23 cellular contexts compared by ENCODE assay signal in the genomic region with DNA sequence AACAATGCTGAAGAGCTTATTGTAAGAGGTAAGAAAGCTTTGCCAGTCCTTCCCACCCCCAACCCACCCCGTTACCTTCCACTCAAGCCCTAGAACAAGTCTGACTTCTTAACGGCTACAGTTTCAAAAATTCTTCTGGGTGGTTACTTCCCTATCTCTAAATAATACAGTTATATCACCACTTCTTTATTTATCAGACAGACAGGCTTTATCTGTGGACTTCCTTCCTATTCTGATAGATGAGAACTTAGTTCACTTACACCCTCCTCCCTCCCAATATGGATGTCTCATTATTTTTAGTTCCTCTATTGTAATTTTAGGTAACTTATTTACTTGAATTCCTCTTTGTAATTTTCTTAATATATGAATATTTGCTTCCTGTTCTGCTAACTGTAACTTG. TPM values are rescaled to one million over a fixed set of nuclear protein-coding genes. Genes with fewer than 3 reads are reported as not detected.
DNase-seq lines count a peak whose midpoint lies in the region; ATAC-seq and TF ChIP-seq lines count a peak whose summit lies in the region.
"Had no signal": no experiment of that assay in that cellular context is flagged by ENCODE, and none has a peak within 500 bp of the region (broad histone marks: within the 10 kb centered on the region; RNA-seq: fewer than 3 reads in every experiment).

No MANE protein-coding gene starts in this region.

- intact Hi-C loops in left lung (cut with DNase I) (no loop called here), body of pancreas (cut with DNase I) (no loop called here)
- intact Hi-C loops in activated T-helper 2 cell treated with anti-CD3 and anti-CD28 coated beads, Interferon-gamma antibody, Interleukin-2, Interleukin-4, amounts not matched to agents 10 μg/mL and 5 μg/mL and 100 μg/mL, durations not matched to agents 14 hours and 24 hours and 36 hours (cut with micrococcal nuclease), result no loop called here

- H3K27ac Mint-ChIP-seq in activated T-helper 2 cell treated with anti-CD3 and anti-CD28 coated beads, Interferon-gamma antibody, Interleukin-2, Interleukin-4, amounts not matched to agents 10 μg/mL and 5 μg/mL and 100 μg/mL, durations not matched to agents 14 hours and 24 hours and 36 hours, result no peak overlapping the region
- H3K27ac Mint-ChIP-seq: activated naive CD8-positive, alpha-beta T cell; activated T-cell treated with anti-CD3 and anti-CD28 coated beads, Interleukin-2, amount 50 U/mL, for 72 hours; natural killer cell; progenitor cell of endocrine pancreas; type B pancreatic cell had no signal

- H3K4me3 ChIP-seq in left lung (no peak overlapping the region), body of pancreas (no peak overlapping the region)
- H3K4me3 ChIP-seq: lung, stomach had no signal

- H3K4me1 ChIP-seq in left lung, result peaks cover 0 to 16% of the 10 kb centered on the region in 2 donors
- H3K4me1 ChIP-seq in body of pancreas, result no peaks in the 10 kb centered on the region

- no peak overlapping the region for H3K4me3 Mint-ChIP-seq in activated T-helper 2 cell treated with anti-CD3 and anti-CD28 coated beads, Interferon-gamma antibody, Interleukin-2, Interleukin-4, amounts not matched to agents 10 μg/mL and 5 μg/mL and 100 μg/mL, durations not matched to agents 14 hours and 24 hours and 36 hours (ENCODE audit: low read depth)
- H3K4me3 Mint-ChIP-seq: activated naive CD8-positive, alpha-beta T cell; activated T-cell treated with anti-CD3 and anti-CD28 coated beads, Interleukin-2, amount 50 U/mL, for 72 hours; natural killer cell; type B pancreatic cell had no signal

- ATAC-seq in left lung, result peak; percentile 52
- no peak for ATAC-seq in body of pancreas
- no peak for ATAC-seq in GM18868 (IDR thresholded peaks at IDR 0.05; ENCODE audit: unreplicated experiment)
- ATAC-seq: activated T-cell treated with anti-CD3 and anti-CD28 coated beads, Interleukin-2, amount 50 U/mL, for 72 hours had no signal

- peaks cover 3% of the 10 kb centered on the region for H3K36me3 Mint-ChIP-seq in activated T-helper 2 cell treated with anti-CD3 and anti-CD28 coated beads, Interferon-gamma antibody, Interleukin-2, Interleukin-4, amounts not matched to agents 10 μg/mL and 5 μg/mL and 100 μg/mL, durations not matched to agents 14 hours and 24 hours and 36 hours (ENCODE audit: low read depth)
- H3K36me3 Mint-ChIP-seq: natural killer cell, type B pancreatic cell had no signal

- H3K27ac ChIP-seq in left lung (peak overlapping the region in 1 of 2 donors; percentile 55), body of pancreas (no peak overlapping the region)
- H3K27ac ChIP-seq: stomach had no signal

- no peaks in the 10 kb centered on the region for H3K27me3 Mint-ChIP-seq in activated T-helper 2 cell treated with anti-CD3 and anti-CD28 coated beads, Interferon-gamma antibody, Interleukin-2, Interleukin-4, amounts not matched to agents 10 μg/mL and 5 μg/mL and 100 μg/mL, durations not matched to agents 14 hours and 24 hours and 36 hours (ENCODE audit: low read depth)
- H3K27me3 Mint-ChIP-seq: activated naive CD8-positive, alpha-beta T cell; progenitor cell of endocrine pancreas; type B pancreatic cell had no signal

- 52 to 60% methylated on average over 2 of the region's 2 CpGs for WGBS in body of pancreas, 2 donors

- H3K27me3 ChIP-seq in left lung (no peaks in the 10 kb centered on the region), body of pancreas (no peaks in the 10 kb centered on the region)
- H3K27me3 ChIP-seq: stomach had no signal

- H3K4me1 Mint-ChIP-seq in activated T-helper 2 cell treated with anti-CD3 and anti-CD28 coated beads, Interferon-gamma antibody, Interleukin-2, Interleukin-4, amounts not matched to agents 10 μg/mL and 5 μg/mL and 100 μg/mL, durations not matched to agents 14 hours and 24 hours and 36 hours (ENCODE audit: low read depth), result peaks cover 4% of the 10 kb centered on the region

- DNase-seq in AML-193 (lab: John Stamatoyannopoulos, UW) (peak; percentile 76 to 81), Kasumi-1 (lab: John Stamatoyannopoulos, UW) (peak; percentile 79 to 86), SIG-M5 (lab: John Stamatoyannopoulos, UW) (peak; percentile 48), left lung (no peak), body of pancreas (no peak), inferior parietal cortex (ENCODE audit: extremely low spot score) (no peak)
- no peak for DNase-seq in activated T-helper 2 cell treated with anti-CD3 and anti-CD28 coated beads, Interferon-gamma antibody, Interleukin-2, Interleukin-4, amounts not matched to agents 10 μg/mL and 5 μg/mL and 100 μg/mL, durations not matched to agents 14 hours and 24 hours and 36 hours (ENCODE audit: low spot score)
- DNase-seq: 8988T; activated CD4-positive, alpha-beta T cell treated with anti-CD3 and anti-CD28 coated beads for 1 hour; activated CD8-positive, alpha-beta memory T cell treated with anti-CD3 and anti-CD28 coated beads for 24 hours; activated T-cell treated with anti-CD3 and anti-CD28 coated beads, Interleukin-2, amount 50 U/mL, for 72 hours; natural killer cell; NCI-H1930; NCI-H446 treated with DMSO at 0.1 percent for 48 hours; NK-92 treated with Interleukin-12 subunit alpha and Interleukin-12 subunit beta, amount 100 ng/mL, for 24 hours; SHP77; stimulated activated CD4-positive, alpha-beta T cell treated with anti-CD3 and anti-CD28 coated beads, Interleukin-2, amount 100 ng/mL, for 48 hours; stomach had no signal

- no peaks in the 10 kb centered on the region for H3K9me3 Mint-ChIP-seq in activated T-helper 2 cell treated with anti-CD3 and anti-CD28 coated beads, Interferon-gamma antibody, Interleukin-2, Interleukin-4, amounts not matched to agents 10 μg/mL and 5 μg/mL and 100 μg/mL, durations not matched to agents 14 hours and 24 hours and 36 hours
- H3K9me3 Mint-ChIP-seq: activated T-cell treated with anti-CD3 and anti-CD28 coated beads, Interleukin-2, amount 50 U/mL, for 72 hours; natural killer cell; type B pancreatic cell had no signal

- no peak for TF ChIP-seq CTCF in left lung (IDR thresholded peaks at IDR 0.05)
- TF ChIP-seq CTCF in body of pancreas (IDR thresholded peaks at IDR 0.05), result no peak

- H3K9me3 ChIP-seq in left lung (no peaks in the 10 kb centered on the region), body of pancreas (no peaks in the 10 kb centered on the region)
- H3K9me3 ChIP-seq: stomach had no signal

- no peak for TF ChIP-seq POLR2A in body of pancreas (IDR thresholded peaks at IDR 0.05)

- H3K36me3 ChIP-seq in left lung, result no peaks in the 10 kb centered on the region
- H3K36me3 ChIP-seq in body of pancreas (replicated peaks in 1 of 2; ENCODE audit: insufficient read depth in 1 of 2, low read depth in 2 of 2), result no peaks in the 10 kb centered on the region
- H3K36me3 ChIP-seq: stomach had no signal

RNA-seq across cellular contexts. Expression of a gene that starts 26.7 kb away (rescaled TPM):
- total RNA-seq in left lung, result 100 to 1,000 TPM; 213 to 324 TPM
- total RNA-seq in activated T-helper 2 cell treated with anti-CD3 and anti-CD28 coated beads, Interferon-gamma antibody, Interleukin-2, Interleukin-4, amounts not matched to agents 10 μg/mL and 5 μg/mL and 100 μg/mL, durations not matched to agents 14 hours and 24 hours and 36 hours, result 521 and 530 TPM in 2 replicates
- total RNA-seq in body of pancreas, result 10 to 100 TPM; 35.9 to 43.8 TPM

Comparison
In these comparisons a context has a peak if more than half of its experiments do, and no peak if none do; other contexts are left out.
1. DNase-seq: peak in AML-193 (2 of 2), Kasumi-1 (2 of 2) and SIG-M5 (single experiment); none in left lung (0 of 2), activated T-helper 2 cell treated with anti-CD3 and anti-CD28 coated beads, Interferon-gamma antibody, Interleukin-2, Interleukin-4, amounts not matched to agents 10 μg/mL and 5 μg/mL and 100 μg/mL, durations not matched to agents 14 hours and 24 hours and 36 hours (single experiment), body of pancreas (0 of 4) and inferior parietal cortex (single experiment).
2. RNA of a gene that starts 26.7 kb away (total RNA-seq): 521 to 530 TPM in activated T-helper 2 cell treated with anti-CD3 and anti-CD28 coated beads, Interferon-gamma antibody, Interleukin-2, Interleukin-4, amounts not matched to agents 10 μg/mL and 5 μg/mL and 100 μg/mL, durations not matched to agents 14 hours and 24 hours and 36 hours and 213 to 324 TPM in left lung; 35.9 to 43.8 TPM in body of pancreas; every median in the first group is over 4 times any median in the second.